ENCODE assay signal across 9 cellular contexts in the genomic region with DNA sequence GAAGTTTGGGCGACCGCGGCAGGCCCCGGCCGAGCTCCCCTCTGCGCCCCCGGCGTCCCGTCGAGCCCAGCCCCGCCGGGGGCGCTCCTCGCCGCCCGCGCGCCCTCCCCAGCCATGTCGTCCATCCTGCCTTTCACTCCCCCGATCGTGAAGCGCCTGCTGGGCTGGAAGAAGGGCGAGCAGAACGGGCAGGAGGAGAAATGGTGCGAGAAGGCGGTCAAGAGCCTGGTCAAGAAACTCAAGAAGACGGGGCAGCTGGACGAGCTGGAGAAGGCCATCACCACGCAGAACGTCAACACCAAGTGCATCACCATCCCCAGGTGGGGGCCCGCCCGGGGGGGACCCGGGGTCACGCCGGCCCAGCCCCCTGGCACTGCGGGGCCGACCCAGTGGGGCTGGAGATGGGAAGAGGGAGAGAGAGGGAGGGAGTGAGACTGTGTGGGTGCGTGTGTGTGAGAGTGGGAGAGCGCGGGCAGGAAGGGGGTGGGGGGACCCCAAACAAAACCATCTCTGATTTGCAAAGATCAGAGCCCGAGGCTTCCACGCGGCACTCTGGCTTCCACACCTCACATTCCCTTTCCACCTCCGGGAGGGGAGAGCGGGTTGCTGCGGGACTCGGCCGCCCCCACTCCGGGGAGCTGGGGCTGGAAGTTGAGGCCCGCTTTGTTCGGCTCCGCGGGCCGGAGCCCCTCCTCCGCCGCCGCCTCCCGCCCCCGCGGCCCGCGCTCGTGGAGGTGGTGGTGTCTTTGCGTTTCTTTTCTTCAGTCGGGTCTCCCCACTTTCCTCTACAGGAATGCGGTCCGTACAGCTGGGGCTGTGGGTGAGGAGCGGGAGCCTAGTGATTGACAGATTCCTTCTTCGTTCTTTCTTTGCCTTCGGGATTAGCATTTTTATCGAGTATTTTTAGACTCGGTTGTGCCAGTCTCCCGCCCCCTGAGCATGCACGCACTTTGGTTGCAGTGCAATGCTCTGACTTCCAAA. TPM values are rescaled to one million over a fixed set of nuclear protein-coding genes. Genes with fewer than 3 reads are reported as not detected.
A peak's percentile ranks its signal among the peaks of the same experiment; 100 is the strongest.
DNase-seq lines count a peak whose midpoint lies in the region; ATAC-seq, FAIRE-seq and TF ChIP-seq lines count a peak whose summit lies in the region.
"Had no signal": no experiment of that assay in that cellular context is flagged by ENCODE, and none has a peak within 500 bp of the region (broad histone marks: within the 10 kb centered on the region; RNA-seq: fewer than 3 reads in every experiment).

No MANE protein-coding gene starts in this region.

- no peak for FAIRE-seq in GM12878 (lab: Jason Lieb, UNC)
- FAIRE-seq: A204.1 had no signal

- H2AFZ ChIP-seq in OCI-LY3 (ENCODE audit: low read depth, low read length) (peak overlapping the region; percentile 49; the same call in 1 of the 2 replicates), GM12878 (ENCODE audit: control insufficient read depth, low read depth, low read length) (no peak overlapping the region)

- H3K4me2 ChIP-seq in OCI-LY3 (ENCODE audit: low read length) (peak overlapping the region; percentile 100), GM12878 (ENCODE audit: control insufficient read depth, insufficient read depth) (peak overlapping the region; percentile 89)

- H3K4me3 ChIP-seq in OCI-LY3 (ENCODE audit: low read length) (peak overlapping the region; percentile 97), GM12878 (peak overlapping the region; percentile 80), left lung (peak overlapping the region; percentile 71 to 75), stomach (peak overlapping the region; percentile 61 to 83 (median 72))

- POLR2A ChIA-PET in GM12878 (lab: Charles Lee): interaction anchor here (1.4 to 7.6 kb wide), 4 partner anchors 15 to 37 kb away, joined by 5 to 69 read pairs (median 6); no protein-coding TSS in a partner anchor

- H3K79me2 ChIP-seq in OCI-LY3 (ENCODE audit: low read length) (peaks cover 34% of the 10 kb centered on the region), GM12878 (ENCODE audit: control insufficient read depth, insufficient read depth, low read length) (peaks cover 54% of the 10 kb centered on the region)

- peaks cover 26% of the 10 kb centered on the region for H3K4me1 ChIP-seq in OCI-LY3 (ENCODE audit: low read length)
- H3K4me1 ChIP-seq in GM12878 (ENCODE audit: control insufficient read depth, insufficient read depth, low read length): peaks cover 25% of the 10 kb centered on the region
- H3K4me1 ChIP-seq in left lung: peaks cover 23 to 56% of the 10 kb centered on the region in 2 donors
- H3K4me1 ChIP-seq in stomach: peaks cover 59 to 78% (median 64%) of the 10 kb centered on the region in 4 donors

- 1% methylated on average over 49 of the region's 74 CpGs for WGBS in GM12878 (ENCODE audit: insufficient coverage, insufficient replicate concordance, low lambda C conversion rate, missing lambda C conversion rate)
- WGBS in stomach, 5 donors: 0% methylated on average over 52 to 74 of the region's 74 CpGs

- ATAC-seq in GM12878: 0 out of 3 replicates have a peak, but pooled peaks have one; percentile 4
- ATAC-seq in left lung: peak; percentile 0
- no peak for ATAC-seq in HG03469 (IDR thresholded peaks at IDR 0.05; ENCODE audit: unreplicated experiment)

- no TSS peak for BruUV-seq in GM12878 (replicated peaks; lab: Mats Ljungman, UMichigan)

- TF ChIP-seq EP300 in GM12878 (IDR thresholded peaks at IDR 0.05; ENCODE audit: borderline replicate concordance in 1 of 2, control insufficient read depth in 1 of 2, low read depth in 2 of 2, low read length in 2 of 2) (no peak), stomach (IDR thresholded peaks at IDR 0.05) (no peak)

- no peak; the same call in 1 of the 2 replicates for TF ChIP-seq POLR2A in GM12878 (IDR thresholded peaks at IDR 0.05; ENCODE audit: low read depth, low read length)
- no peak for TF ChIP-seq POLR2A in stomach (IDR thresholded peaks at IDR 0.05)

- CTCF ChIA-PET in GM12878 (lab: Yijun Ruan, JAX): interaction anchor here (0.6 to 4.7 kb wide), 6 partner anchors 11 to 238 kb away, joined by 3 to 57 read pairs (median 3); no protein-coding TSS in a partner anchor

- no peaks in the 10 kb centered on the region for H3K9me3 ChIP-seq in OCI-LY3 (ENCODE audit: insufficient read depth, low read length)
- H3K9me3 ChIP-seq in GM12878 (replicated peaks; ENCODE audit: control insufficient read depth, insufficient read depth, low read length): no peaks in the 10 kb centered on the region
- no peaks in the 10 kb centered on the region for H3K9me3 ChIP-seq in left lung
- H3K9me3 ChIP-seq in stomach: no peaks in the 10 kb centered on the region

- H3K27me3 ChIP-seq in OCI-LY3 (ENCODE audit: low read depth, low read length): peaks cover 35% of the 10 kb centered on the region
- H3K27me3 ChIP-seq in GM12878 (replicated peaks in 1 of 2; ENCODE audit: control insufficient read depth in 2 of 2, insufficient read depth in 2 of 2, low read length in 1 of 2): no peaks in the 10 kb centered on the region
- H3K27me3 ChIP-seq in left lung: peaks cover 0 to 14% of the 10 kb centered on the region in 2 donors
- no peaks in the 10 kb centered on the region for H3K27me3 ChIP-seq in stomach

- intact Hi-C loops in GM12878 (cut with micrococcal nuclease; ENCODE audit: unreplicated experiment) (loop anchor here (1.0 to 5.0 kb wide), 3 partner anchors 15 to 236 kb away; no protein-coding TSS in a partner anchor), left lung (cut with DNase I) (loop anchor here in 1 of 2 donors (10.0 kb wide), 1 partner anchor 98 kb away; no protein-coding TSS in a partner anchor), stomach (cut with DNase I; ENCODE audit: low total_unique reads) (loop anchor here (10.0 kb wide), 1 partner anchor 58 kb away; no protein-coding TSS in a partner anchor)

- H3K36me3 ChIP-seq in OCI-LY3 (replicated peaks; ENCODE audit: low read depth, low read length) (peaks cover 7% of the 10 kb centered on the region), GM12878 (ENCODE audit: control insufficient read depth in 2 of 2, insufficient read depth in 2 of 2, low read length in 1 of 2) (peaks cover 0 to 16% of the 10 kb centered on the region in 2 experiments; a peak in 1 of 4 replicates), left lung (no peaks in the 10 kb centered on the region), stomach (peaks cover 0 to 7% (median 5%) of the 10 kb centered on the region in 4 donors)

- H3K27ac ChIP-seq in OCI-LY3 (ENCODE audit: low read length) (peak overlapping the region; percentile 35), GM12878 (ENCODE audit: control insufficient read depth, insufficient read depth) (peak overlapping the region; percentile 78), left lung (peak overlapping the region; percentile 73 to 89), stomach (peak overlapping the region; percentile 93 to 98 (median 94))

- TF ChIP-seq RAD21 in GM12878 (IDR thresholded peaks at IDR 0.05; ENCODE audit: insufficient read depth, low read depth, low read length): peak; percentile 7; the same call in 1 of the 2 replicates

- DNase-seq in DMS 273 (lab: John Stamatoyannopoulos, UW; ENCODE audit: unreplicated experiment) (peak; percentile 37), DMS 273 treated with DMSO at 0.1 percent for 48 hours (lab: John Stamatoyannopoulos, UW) (no peak), GM12878 (ENCODE audit: low read depth, low spot score) (no peak), left lung (peak in 1 of 2 donors; percentile 83), stomach (no peak), GF-D8 (lab: John Stamatoyannopoulos, UW) (no peak)

- H4K20me1 ChIP-seq in OCI-LY3 (ENCODE audit: insufficient read depth, low read length): peaks cover 36% of the 10 kb centered on the region
- H4K20me1 ChIP-seq in GM12878 (ENCODE audit: control insufficient read depth, insufficient read depth): peaks cover 2% of the 10 kb centered on the region; the same call in 1 of the 2 replicates

- TF ChIP-seq CTCF in OCI-LY3 (IDR thresholded peaks at IDR 0.05; ENCODE audit: low read depth, low read length) (no peak), GM12878 (IDR thresholded peaks at IDR 0.05 in 2 of 3, conservative IDR thresholded peaks at IDR 0.05 in 1 of 3; ENCODE audit: control insufficient read depth in 2 of 3, extremely low read depth in 1 of 3, insufficient read depth in 1 of 3, low read depth in 3 of 3, low read length in 3 of 3) (peak in 1 of 3 experiments; percentile 11; a peak in 1 of 6 replicates), left lung (IDR thresholded peaks at IDR 0.05) (no peak), stomach (IDR thresholded peaks at IDR 0.05) (no peak)

- SMC1A ChIA-PET in GM12878 (lab: Charles Lee; ENCODE audit: uncharacterized antibody, unreplicated experiment): interaction anchor here (0.8 to 9.8 kb wide), 6 partner anchors 14 to 36 kb away, joined by 3 to 192 read pairs (median 6); no protein-coding TSS in a partner anchor

- RAD21 ChIA-PET in GM12878 (lab: Charles Lee; ENCODE audit: unreplicated experiment): interaction anchor here (0.8 to 8.4 kb wide), 8 partner anchors 16 to 68 kb away, joined by 3 to 215 read pairs (median 6); no protein-coding TSS in a partner anchor

- peak overlapping the region; percentile 96 for H3K9ac ChIP-seq in OCI-LY3 (ENCODE audit: low read length)
- H3K9ac ChIP-seq in GM12878 (ENCODE audit: control insufficient read depth, insufficient read depth, low read length): peak overlapping the region; percentile 84

- in situ Hi-C loops in GM12878 (cut with MboI): no loop called here

TF ChIP-seq in GM12878, 131 proteins besides CTCF, POLR2A, EP300 and RAD21 (continues in another document):
- TF ChIP-seq HCFC1 (IDR thresholded peaks at IDR 0.05; ENCODE audit: low read length): no peak
- TF ChIP-seq IKZF2 (IDR thresholded peaks at IDR 0.05): peak in 1 of 2 experiments; percentile 23; a peak in 1 of 4 replicates

RNA-seq across cellular contexts. Expression of a gene that starts 0.9 kb away (rescaled TPM):
- total RNA-seq in GM12878 (2013; cell fraction: nucleolus; rRNA removed): 119 and 128 TPM in 2 replicates
- total RNA-seq in GM12878 (2014; rRNA removed) (12.2 and 15.6 TPM in 2 replicates), GM12878 (2014; rRNA removed; fragmentation: Illumina TruSeq; extraction: Trizol) (11.7 and 13.3 TPM in 2 replicates), GM12878 (2021) (39.9 and 40.0 TPM in 2 replicates), left lung (10 to 100 TPM; 30.9 to 33.1 TPM), stomach (100 to 1,000 TPM in 1 of 5 donors, 10 to 100 TPM in 4; 22.8 to 103 (median 48.1) TPM)
- polyA plus RNA-seq in GM12878 (2011; ENCODE audit: low read depth): 17.0 TPM
- polyA plus RNA-seq in GM12878 (2011; rRNA removed) (15.0 and 28.2 TPM in 2 replicates), GM12878 (2014; fragmentation: Illumina TruSeq; extraction: Trizol) (31.9 and 43.2 TPM in 2 replicates), GM12878 (2014; fragmentation: Nextera tagmentation; extraction: Ambion mirVana) (1 to 10 TPM; 5.6 to 6.6 TPM), GM12878 (2014; rRNA removed) (22.4 and 27.7 TPM in 2 replicates), GM12878 (2016; fragmentation: Nextera tagmentation; extraction: Ambion mirVana) (10 to 100 TPM in 1 of 2 experiments, 1 to 10 TPM in 1; 8.0 to 18.7 TPM), stomach (10 to 100 TPM in 2 of 3 donors, 1 to 10 TPM in 1; 6.8 to 18.2 (median 10.7) TPM)
- 21.5 and 22.5 TPM in 2 replicates for polyA plus RNA-seq in GM12878 (2011; cell fraction: cytosol; rRNA removed)
- polyA plus RNA-seq in GM12878 (2011; cell fraction: nucleus; rRNA removed): 85.6 and 92.9 TPM in 2 replicates
- polyA plus RNA-seq in GM12878 (2012): 41.6 and 42.7 TPM in 2 replicates
- 23.3 and 26.4 TPM in 2 replicates for polyA minus RNA-seq in GM12878 (2011; rRNA and poly(A)+ RNA removed)
- polyA minus RNA-seq in GM12878 (2011; cell fraction: cytosol; rRNA and poly(A)+ RNA removed): 11.1 and 14.3 TPM in 2 replicates
- 17.3 and 26.6 TPM in 2 replicates for polyA minus RNA-seq in GM12878 (2011; cell fraction: nucleus; rRNA and poly(A)+ RNA removed)

Comparison
In these comparisons a context has a peak if more than half of its experiments do, and no peak if none do; other contexts are left out.
1. H3K27ac ChIP-seq: peak in every context shown above with its lines; median percentile 94 in stomach; 81 in left lung; 78 in GM12878; 35 in OCI-LY3.